26 cellular contexts compared by ENCODE assay signal in the genomic region with DNA sequence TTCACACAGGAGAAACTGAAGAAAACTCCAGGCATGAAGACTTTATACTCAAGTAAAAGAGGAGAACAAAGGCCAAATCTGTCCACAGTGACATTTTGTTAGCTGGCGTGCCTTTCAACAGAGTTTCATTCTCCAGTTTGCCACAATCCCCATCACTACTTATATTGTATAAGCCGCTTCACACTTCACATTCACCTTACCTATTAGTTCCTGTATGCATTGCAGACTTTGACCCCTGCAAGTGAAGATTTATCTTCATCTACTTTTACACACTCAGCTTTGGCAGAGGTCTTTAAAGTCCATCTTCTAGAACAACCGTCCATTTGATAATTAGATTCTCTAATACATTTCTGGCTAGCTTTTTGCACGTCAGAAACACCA. TPM values are rescaled to one million over a fixed set of nuclear protein-coding genes. Genes with fewer than 3 reads are reported as not detected.
DNase-seq lines count a peak whose midpoint lies in the region; ATAC-seq, FAIRE-seq and TF ChIP-seq lines count a peak whose summit lies in the region.
"Had no signal": no experiment of that assay in that cellular context is flagged by ENCODE, and none has a peak within 500 bp of the region (broad histone marks: within the 10 kb centered on the region; RNA-seq: fewer than 3 reads in every experiment).

No MANE protein-coding gene starts in this region.

- no peaks in the 10 kb centered on the region for H3K27me3 Mint-ChIP-seq in activated T-cell treated with anti-CD3 and anti-CD28 coated beads, Interleukin-2, amount 50 U/mL, for 72 hours (ENCODE audit: low read depth)
- H3K27me3 Mint-ChIP-seq: activated naive CD8-positive, alpha-beta T cell treated with anti-CD3 and anti-CD28 coated beads, Interleukin-2, amount 50 U/mL, for 24 hours; natural killer cell treated with Interleukin-12 subunit alpha and Interleukin-12 subunit beta and Interleukin-15 and Interleukin-18, amount 100 ng/mL, for 72 hours had no signal

- TF ChIP-seq RAD21 in A549 (conservative IDR thresholded peaks at IDR 0.05 in 1 of 2, IDR thresholded peaks at IDR 0.05 in 1 of 2) = no peak

- H3F3A ChIP-seq in PC-3 (ENCODE audit: low read length, unreplicated experiment) = no peaks in the 10 kb centered on the region

- no peaks in the 10 kb centered on the region for H3K9me3 ChIP-seq in A549
- no peaks in the 10 kb centered on the region for H3K9me3 ChIP-seq in PC-3 (ENCODE audit: low read length)
- H3K9me3 ChIP-seq: heart left ventricle, ovary had no signal

- H3K79me2 ChIP-seq in PC-3 (ENCODE audit: low read length) = no peaks in the 10 kb centered on the region

- H3K9ac ChIP-seq in PC-3 (ENCODE audit: low read length) = no peak overlapping the region

- no peak for ATAC-seq in A549
- ATAC-seq in PC-3 = no peak
- peak; percentile 69 for ATAC-seq in left colon
- no peak for ATAC-seq in activated T-cell treated with anti-CD3 and anti-CD28 coated beads, Interleukin-2, amount 50 U/mL, for 72 hours (replicated peaks in 1 of 2)
- no peak for ATAC-seq in HG02884 (IDR thresholded peaks at IDR 0.05; ENCODE audit: unreplicated experiment)
- ATAC-seq: activated naive CD8-positive, alpha-beta T cell treated with anti-CD3 and anti-CD28 coated beads, Interleukin-2, amount 50 U/mL, for 24 hours had no signal

- no peak overlapping the region for H2AFZ ChIP-seq in PC-3 (ENCODE audit: low read length)

- no peak overlapping the region for H3K27ac Mint-ChIP-seq in activated T-cell treated with anti-CD3 and anti-CD28 coated beads, Interleukin-2, amount 50 U/mL, for 72 hours
- H3K27ac Mint-ChIP-seq: activated naive CD8-positive, alpha-beta T cell treated with anti-CD3 and anti-CD28 coated beads, Interleukin-2, amount 50 U/mL, for 24 hours; H9 had no signal

- TF ChIP-seq POLR2A in A549 (IDR thresholded peaks at IDR 0.05; ENCODE audit: low read length) = no peak

- H3K4me1 Mint-ChIP-seq in activated T-cell treated with anti-CD3 and anti-CD28 coated beads, Interleukin-2, amount 50 U/mL, for 72 hours (ENCODE audit: low read depth) = peaks cover 37% of the 10 kb centered on the region

- WGBS in A549 (ENCODE audit: missing lambda C conversion rate) = 82% methylated on average over 4 of the region's 4 CpGs

- FAIRE-seq in A549 (lab: Jason Lieb, UNC) (no peak), GM18507 (lab: Jason Lieb, UNC) (peak; percentile 41)
- FAIRE-seq: endometrium had no signal

- H3K4me1 ChIP-seq in A549 (peaks cover 25% of the 10 kb centered on the region), PC-3 (ENCODE audit: insufficient read depth, low read length) (peaks cover 21% of the 10 kb centered on the region)
- H3K4me1 ChIP-seq: heart left ventricle had no signal

- intact Hi-C loops in PC-3 (cut with micrococcal nuclease) (loop anchor here (2.0 kb wide), 1 partner anchor 19 kb away; no protein-coding TSS in a partner anchor), left colon (cut with DNase I, micrococcal nuclease) (no loop called here)

- CTCF ChIA-PET in A549 (lab: Yijun Ruan, JAX) (interaction anchor here (1.6 to 1.9 kb wide), 2 partner anchors 9 to 40 kb away, joined by 3 to 7 read pairs; no protein-coding TSS in a partner anchor), PC-3 (lab: Charles Lee) (no interaction called here)

- no peak overlapping the region for H3K4me3 ChIP-seq in A549
- H3K4me3 ChIP-seq in PC-3 (ENCODE audit: low read length) = no peak overlapping the region
- H3K4me3 ChIP-seq: heart left ventricle, ovary, skin epidermis had no signal

- H3K36me3 Mint-ChIP-seq in activated T-cell treated with anti-CD3 and anti-CD28 coated beads, Interleukin-2, amount 50 U/mL, for 72 hours (ENCODE audit: insufficient read depth in 2 of 2) = peaks cover 4 to 6% of the 10 kb centered on the region in 2 donors
- H3K36me3 Mint-ChIP-seq: CD4-positive, alpha-beta memory T cell had no signal

- DNase-seq in A549 (ENCODE audit: low read depth in 1 of 2, low spot score in 1 of 2) (no peak), GM18507 (ENCODE audit: extremely low spot score, insufficient read length, low read depth) (no peak), PC-3 (no peak), left colon (no peak), inferior parietal cortex (ENCODE audit: extremely low spot score) (no peak), islet precursor cell (no peak)
- no peak for DNase-seq in activated T-cell treated with anti-CD3 and anti-CD28 coated beads, Interleukin-2, amount 50 U/mL, for 72 hours
- DNase-seq: activated CD4-positive, alpha-beta T cell treated with anti-CD3 and anti-CD28 coated beads, Interleukin-2, amount 50 U/mL, for 48 hours; activated CD4-positive, CD25-positive, alpha-beta regulatory T cell treated with anti-CD3 and anti-CD28 coated beads, Interleukin-2, amount 50 U/mL, for 72 hours; activated naive CD4-positive, alpha-beta T cell; activated naive CD8-positive, alpha-beta T cell treated with anti-CD3 and anti-CD28 coated beads, Interleukin-2, amount 50 U/mL, for 24 hours; caudate nucleus; CD4-positive, alpha-beta memory T cell; foreskin melanocyte; H9; heart left ventricle; NCI-H1105; NCI-H187; NCI-H510A treated with DMSO at 0.1 percent for 48 hours; OCI-M1; ovary; stimulated activated naive CD8-positive, alpha-beta T cell treated with anti-CD3 and anti-CD28 coated beads, Interleukin-15, Interleukin-2, amounts not matched to agents 100 U/mL and 50 U/mL, for 24 hours had no signal

- BruUV-seq in PC-3 (replicated peaks; lab: Mats Ljungman, UMichigan) = no TSS peak

- no peaks in the 10 kb centered on the region for H3K9me2 ChIP-seq in PC-3 (replicated peaks; ENCODE audit: low read length)

- H3K27ac ChIP-seq in A549 (peak overlapping the region in 1 of 2 experiments; percentile 59; a peak in 3 of 6 replicates), PC-3 (ENCODE audit: low read length) (no peak overlapping the region)
- H3K27ac ChIP-seq: heart left ventricle, ovary had no signal

- POLR2A ChIA-PET in A549 (lab: Yijun Ruan, JAX) (no interaction called here), PC-3 (lab: Charles Lee; ENCODE audit: unreplicated experiment) (no interaction called here)

- TF ChIP-seq EP300 in A549 (IDR thresholded peaks at IDR 0.05) = no peak

- H4K20me1 ChIP-seq in PC-3 (ENCODE audit: low read length) = no peaks in the 10 kb centered on the region

- no peaks in the 10 kb centered on the region for H3K36me3 ChIP-seq in PC-3 (ENCODE audit: low read depth, low read length)
- H3K36me3 ChIP-seq: heart left ventricle, ovary had no signal

- H3K27me3 ChIP-seq in PC-3 (ENCODE audit: low read length) = no peaks in the 10 kb centered on the region
- H3K27me3 ChIP-seq: heart left ventricle, ovary had no signal

- no peak overlapping the region for H3K4me3 Mint-ChIP-seq in activated T-cell treated with anti-CD3 and anti-CD28 coated beads, Interleukin-2, amount 50 U/mL, for 72 hours
- H3K4me3 Mint-ChIP-seq: activated naive CD8-positive, alpha-beta T cell treated with anti-CD3 and anti-CD28 coated beads, Interleukin-2, amount 50 U/mL, for 24 hours; H9 had no signal

- TF ChIP-seq CTCF in A549 (IDR thresholded peaks at IDR 0.05) (no peak), PC-3 (conservative IDR thresholded peaks at IDR 0.05; ENCODE audit: low read depth, low read length) (no peak)

- H3K9me3 Mint-ChIP-seq in activated T-cell treated with anti-CD3 and anti-CD28 coated beads, Interleukin-2, amount 50 U/mL, for 72 hours = peaks cover 4% of the 10 kb centered on the region in 2 donors
- H3K9me3 Mint-ChIP-seq: activated naive CD8-positive, alpha-beta T cell treated with anti-CD3 and anti-CD28 coated beads, Interleukin-2, amount 50 U/mL, for 24 hours had no signal

- H3K4me2 ChIP-seq in A549 (peak overlapping the region; percentile 62), PC-3 (ENCODE audit: low read length) (peak overlapping the region; percentile 60)

TF ChIP-seq in A549, 52 proteins besides CTCF, POLR2A, EP300 and RAD21:
- no peak for TF ChIP-seq CHD4 (IDR thresholded peaks at IDR 0.05; ENCODE audit: borderline replicate concordance)
- TF ChIP-seq BHLHE40 (IDR thresholded peaks at IDR 0.05; ENCODE audit: low read depth, low read length) = no peak
- no peak for TF ChIP-seq JUN (IDR thresholded peaks at IDR 0.05)
- TF ChIP-seq RCOR1 (IDR thresholded peaks at IDR 0.05; ENCODE audit: low read depth, low read length) = no peak
- TF ChIP-seq, protein P1, sequence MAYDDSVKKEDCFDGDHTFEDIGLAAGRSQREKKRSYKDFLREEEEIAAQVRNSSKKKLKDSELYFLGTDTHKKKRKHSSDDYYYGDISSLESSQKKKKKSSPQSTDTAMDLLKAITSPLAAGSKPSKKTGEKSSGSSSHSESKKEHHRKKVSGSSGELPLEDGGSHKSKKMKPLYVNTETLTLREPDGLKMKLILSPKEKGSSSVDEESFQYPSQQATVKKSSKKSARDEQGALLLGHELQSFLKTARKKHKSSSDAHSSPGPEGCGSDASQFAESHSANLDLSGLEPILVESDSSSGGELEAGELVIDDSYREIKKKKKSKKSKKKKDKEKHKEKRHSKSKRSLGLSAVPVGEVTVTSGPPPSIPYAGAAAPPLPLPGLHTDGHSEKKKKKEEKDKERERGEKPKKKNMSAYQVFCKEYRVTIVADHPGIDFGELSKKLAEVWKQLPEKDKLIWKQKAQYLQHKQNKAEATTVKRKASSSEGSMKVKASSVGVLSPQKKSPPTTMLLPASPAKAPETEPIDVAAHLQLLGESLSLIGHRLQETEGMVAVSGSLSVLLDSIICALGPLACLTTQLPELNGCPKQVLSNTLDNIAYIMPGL (CRISPR knock-in tag; IDR thresholded peaks at IDR 0.05; ENCODE audit: borderline replicate concordance) = no peak
- TF ChIP-seq FOSB (CRISPR knock-in tag; IDR thresholded peaks at IDR 0.05) = no peak
- no peak for TF ChIP-seq CBX2 (IDR thresholded peaks at IDR 0.05; ENCODE audit: borderline replicate concordance, low read depth)
- TF ChIP-seq, protein P2, sequence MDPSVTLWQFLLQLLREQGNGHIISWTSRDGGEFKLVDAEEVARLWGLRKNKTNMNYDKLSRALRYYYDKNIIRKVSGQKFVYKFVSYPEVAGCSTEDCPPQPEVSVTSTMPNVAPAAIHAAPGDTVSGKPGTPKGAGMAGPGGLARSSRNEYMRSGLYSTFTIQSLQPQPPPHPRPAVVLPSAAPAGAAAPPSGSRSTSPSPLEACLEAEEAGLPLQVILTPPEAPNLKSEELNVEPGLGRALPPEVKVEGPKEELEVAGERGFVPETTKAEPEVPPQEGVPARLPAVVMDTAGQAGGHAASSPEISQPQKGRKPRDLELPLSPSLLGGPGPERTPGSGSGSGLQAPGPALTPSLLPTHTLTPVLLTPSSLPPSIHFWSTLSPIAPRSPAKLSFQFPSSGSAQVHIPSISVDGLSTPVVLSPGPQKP (IDR thresholded peaks at IDR 0.05; ENCODE audit: low read depth, low read length) = no peak
- no peak for TF ChIP-seq MYC (IDR thresholded peaks at IDR 0.05; ENCODE audit: borderline replicate concordance, low read length)

RNA-seq across cellular contexts. Expression of a gene that starts 56.8 kb away (rescaled TPM):
- polyA plus RNA-seq in A549 (2011; rRNA removed) = 75.0 and 76.3 TPM in 2 replicates
- 18.7 and 19.6 TPM in 2 replicates for polyA plus RNA-seq in A549 (2012; cell fraction: cytosol; rRNA removed)
- 8.1 and 15.3 TPM in 2 replicates for polyA plus RNA-seq in A549 (2012; cell fraction: nucleus; rRNA removed)
- 53.9 to 69.8 TPM (median 59.6 TPM) in 3 replicates for polyA plus RNA-seq in A549 (2017; fragmentation: RNase III; extraction: RNeasy Plus Mini Kit Qiagen cat#74134 plus additional on column Dnase treatment)
- polyA minus RNA-seq in A549 (2011; rRNA and poly(A)+ RNA removed) = 25.6 and 30.5 TPM in 2 replicates
- total RNA-seq in PC-3 (2014; rRNA removed) = 22.2 and 23.7 TPM in 2 replicates
- 10 to 100 TPM; 54.3 to 58.8 TPM for total RNA-seq in left colon
- 10 to 100 TPM; 87.3 to 87.8 TPM for total RNA-seq in activated T-cell treated with anti-CD3 and anti-CD28 coated beads, Interleukin-2, amount 50 U/mL, for 72 hours
